ENCODE assay signal across 11 cellular contexts in the genomic region with DNA sequence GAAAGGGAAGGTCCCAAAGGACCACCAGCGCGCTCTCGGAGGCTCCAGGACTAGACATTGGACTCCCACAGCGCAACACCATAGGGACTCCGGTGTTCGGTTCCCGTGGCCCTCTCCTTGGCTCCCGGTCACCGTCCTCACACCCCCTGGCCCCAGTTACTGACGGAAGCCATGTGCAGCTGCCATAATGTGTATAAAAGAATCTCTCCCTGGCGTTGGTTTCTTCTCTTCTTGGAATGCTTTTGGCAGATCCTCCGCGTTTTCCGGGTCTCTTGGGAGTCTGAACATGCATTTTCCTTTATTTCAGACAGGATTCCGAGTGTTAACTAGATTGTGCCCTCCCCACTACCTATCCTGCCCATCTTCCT.
DNase-seq lines count a peak whose midpoint lies in the region; ATAC-seq lines count a peak whose summit lies in the region.
"Had no signal": no experiment of that assay in that cellular context is flagged by ENCODE, and none has a peak within 500 bp of the region (broad histone marks: within the 10 kb centered on the region; RNA-seq: fewer than 3 reads in every experiment).

No MANE protein-coding gene starts in this region.

- peaks cover 93% of the 10 kb centered on the region for H3K27me3 Mint-ChIP-seq in activated CD8-positive, alpha-beta memory T cell treated with anti-CD3 and anti-CD28 coated beads, Interleukin-2, amount 10 ng/mL, durations not matched to agents 7 days and 5 days
- peaks cover 80% of the 10 kb centered on the region for H3K27me3 Mint-ChIP-seq in activated CD4-positive, alpha-beta memory T cell treated with anti-CD3 and anti-CD28 coated beads for 36 hours
- H3K27me3 Mint-ChIP-seq in stimulated activated naive B cell treated with anti-CD40 and anti-IgM and Interleukin-4, amounts not matched to agents 10 μg/mL and 1 μg/mL and 100 μg/mL, for 72 hours, result peaks cover 72 to 78% of the 10 kb centered on the region in 2 donors

- intact Hi-C loops in activated CD4-positive, alpha-beta memory T cell treated with anti-CD3 and anti-CD28 coated beads for 36 hours (cut with micrococcal nuclease), result loop anchor here (2.0 to 5.0 kb wide), 2 partner anchors 69 to 686 kb away; a partner anchor contains a TSS

- CTCF ChIA-PET in activated CD8-positive, alpha-beta memory T cell treated with anti-CD3 and anti-CD28 coated beads, Interleukin-2, amount 10 ng/mL, durations not matched to agents 7 days and 5 days (lab: Charles Lee), result no interaction called here
- CTCF ChIA-PET in activated CD4-positive, alpha-beta memory T cell treated with anti-CD3 and anti-CD28 coated beads for 36 hours (lab: Charles Lee), result interaction anchor here (1.6 kb wide), 1 partner anchor 10 kb away, joined by 3 read pairs; no protein-coding TSS in a partner anchor

- H3K36me3 Mint-ChIP-seq in activated CD8-positive, alpha-beta memory T cell treated with anti-CD3 and anti-CD28 coated beads, Interleukin-2, amount 10 ng/mL, durations not matched to agents 7 days and 5 days, result no peaks in the 10 kb centered on the region
- no peaks in the 10 kb centered on the region for H3K36me3 Mint-ChIP-seq in activated CD4-positive, alpha-beta memory T cell treated with anti-CD3 and anti-CD28 coated beads for 36 hours
- H3K36me3 Mint-ChIP-seq in stimulated activated naive B cell treated with anti-CD40 and anti-IgM and Interleukin-4, amounts not matched to agents 10 μg/mL and 1 μg/mL and 100 μg/mL, for 72 hours, result no peaks in the 10 kb centered on the region

- no peak overlapping the region for H3K9ac ChIP-seq in iPS-18a (ENCODE audit: low read length)

- peak overlapping the region; percentile 22 for H3K27ac Mint-ChIP-seq in activated CD8-positive, alpha-beta memory T cell treated with anti-CD3 and anti-CD28 coated beads, Interleukin-2, amount 10 ng/mL, durations not matched to agents 7 days and 5 days
- no peak overlapping the region for H3K27ac Mint-ChIP-seq in activated CD4-positive, alpha-beta memory T cell treated with anti-CD3 and anti-CD28 coated beads for 36 hours
- peak overlapping the region; percentile 37 for H3K27ac Mint-ChIP-seq in stimulated activated naive B cell treated with anti-CD40 and anti-IgM and Interleukin-4, amounts not matched to agents 10 μg/mL and 1 μg/mL and 100 μg/mL, for 72 hours

- H3K27ac ChIP-seq in iPS-18a (ENCODE audit: low read length), result no peak overlapping the region
- H3K27ac ChIP-seq: skin epidermis had no signal

- POLR2A ChIA-PET in activated CD4-positive, alpha-beta memory T cell treated with anti-CD3 and anti-CD28 coated beads for 36 hours (lab: Charles Lee), result no interaction called here

- peak overlapping the region; percentile 37 for H3K4me3 Mint-ChIP-seq in activated CD8-positive, alpha-beta memory T cell treated with anti-CD3 and anti-CD28 coated beads, Interleukin-2, amount 10 ng/mL, durations not matched to agents 7 days and 5 days
- peak overlapping the region; percentile 47 for H3K4me3 Mint-ChIP-seq in activated CD4-positive, alpha-beta memory T cell treated with anti-CD3 and anti-CD28 coated beads for 36 hours
- H3K4me3 Mint-ChIP-seq in stimulated activated naive B cell treated with anti-CD40 and anti-IgM and Interleukin-4, amounts not matched to agents 10 μg/mL and 1 μg/mL and 100 μg/mL, for 72 hours, result peak overlapping the region; percentile 4 to 61

- no peaks in the 10 kb centered on the region for H3K9me3 ChIP-seq in iPS-18a (ENCODE audit: control insufficient read depth, low read depth, low read length)

- peaks cover 99% of the 10 kb centered on the region for H3K27me3 ChIP-seq in iPS-18a (ENCODE audit: control insufficient read depth, insufficient read depth, low read length)

- no peak for DNase-seq in activated CD8-positive, alpha-beta memory T cell treated with anti-CD3 and anti-CD28 coated beads, Interleukin-2, amount 10 ng/mL, durations not matched to agents 7 days and 5 days
- no peak for DNase-seq in activated CD8-positive, alpha-beta memory T cell treated with anti-CD3 and anti-CD28 coated beads, Interleukin-2, amount 50 U/mL, for 4 hours
- no peak for DNase-seq in activated CD4-positive, alpha-beta memory T cell treated with anti-CD3 and anti-CD28 coated beads for 36 hours
- DNase-seq in stimulated activated naive B cell treated with anti-CD40 and anti-IgM and Interleukin-4, amounts not matched to agents 10 μg/mL and 1 μg/mL and 100 μg/mL, for 72 hours, result no peak
- no peak for DNase-seq in stimulated activated CD4-positive, alpha-beta T cell treated with anti-CD3 and anti-CD28 coated beads, Interleukin-1b, Interleukin-23, amount 100 ng/mL, for 48 hours
- DNase-seq in globus pallidus (ENCODE audit: low spot score) (no peak), COLO829 (ENCODE audit: low spot score) (no peak)
- DNase-seq: NCI-H82 had no signal

- peaks cover 45% of the 10 kb centered on the region for H3K4me1 Mint-ChIP-seq in activated CD8-positive, alpha-beta memory T cell treated with anti-CD3 and anti-CD28 coated beads, Interleukin-2, amount 10 ng/mL, durations not matched to agents 7 days and 5 days
- H3K4me1 Mint-ChIP-seq in activated CD4-positive, alpha-beta memory T cell treated with anti-CD3 and anti-CD28 coated beads for 36 hours (ENCODE audit: low read depth), result peaks cover 43% of the 10 kb centered on the region
- H3K4me1 Mint-ChIP-seq in stimulated activated naive B cell treated with anti-CD40 and anti-IgM and Interleukin-4, amounts not matched to agents 10 μg/mL and 1 μg/mL and 100 μg/mL, for 72 hours, result peaks cover 33 to 55% of the 10 kb centered on the region in 2 donors

- no peaks in the 10 kb centered on the region for H3K36me3 ChIP-seq in iPS-18a (ENCODE audit: control insufficient read depth, low read depth, low read length)

- no peak for ATAC-seq in activated CD8-positive, alpha-beta memory T cell treated with anti-CD3 and anti-CD28 coated beads, Interleukin-2, amount 10 ng/mL, durations not matched to agents 7 days and 5 days
- no peak for ATAC-seq in stimulated activated naive B cell treated with anti-CD40 and anti-IgM and Interleukin-4, amounts not matched to agents 10 μg/mL and 1 μg/mL and 100 μg/mL, for 72 hours (replicated peaks)
- ATAC-seq: K562 had no signal

- H3K4me1 ChIP-seq in iPS-18a (ENCODE audit: control insufficient read depth, low read depth, low read length), result peaks cover 20% of the 10 kb centered on the region

- no peaks in the 10 kb centered on the region for H3K9me3 Mint-ChIP-seq in activated CD8-positive, alpha-beta memory T cell treated with anti-CD3 and anti-CD28 coated beads, Interleukin-2, amount 10 ng/mL, durations not matched to agents 7 days and 5 days (ENCODE audit: low read depth)
- H3K9me3 Mint-ChIP-seq in activated CD4-positive, alpha-beta memory T cell treated with anti-CD3 and anti-CD28 coated beads for 36 hours, result no peaks in the 10 kb centered on the region
- H3K9me3 Mint-ChIP-seq in stimulated activated naive B cell treated with anti-CD40 and anti-IgM and Interleukin-4, amounts not matched to agents 10 μg/mL and 1 μg/mL and 100 μg/mL, for 72 hours, result peaks cover 0 to 4% of the 10 kb centered on the region in 2 donors

- peak overlapping the region; percentile 48 for H3K4me3 ChIP-seq in iPS-18a (ENCODE audit: low read length)
- H3K4me3 ChIP-seq: K562 had no signal
